25 cellular contexts compared by ENCODE assay signal in the genomic region with DNA sequence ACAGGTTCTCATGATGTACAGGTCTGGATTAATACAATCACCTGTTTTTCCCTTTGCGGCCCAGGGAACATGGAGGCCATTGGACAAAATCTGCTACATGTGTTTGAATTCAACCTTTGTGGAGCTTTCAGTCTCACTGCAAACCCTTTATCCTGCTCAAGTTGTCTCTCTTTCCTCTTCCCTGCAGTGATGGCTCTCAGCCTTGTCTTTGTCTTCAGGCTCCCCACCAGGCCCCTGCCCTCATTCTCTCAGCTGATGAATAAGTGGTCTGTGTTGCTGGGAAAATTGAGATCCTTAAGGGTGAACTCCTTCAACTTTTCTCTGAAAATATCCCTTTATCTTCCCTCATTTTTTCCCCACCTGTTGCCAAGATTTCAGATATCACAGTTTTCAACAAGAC.
"Had no signal": no experiment of that assay in that cellular context is flagged by ENCODE, and none has a peak within 500 bp of the region (broad histone marks: within the 10 kb centered on the region; RNA-seq: fewer than 3 reads in every experiment).

No MANE protein-coding gene starts in this region.

- H3K27ac ChIP-seq: RWPE1 had no signal

- ATAC-seq: HepG2, Panc1, PC-3 had no signal

- H3K9me2 ChIP-seq: SK-N-SH had no signal

- DNase-seq: IMR-90, Karpas-422, KG1, MG63, NCI-H1092, NCI-H1105 treated with DMSO at 0.1 percent for 48 hours, NCI-H1417 treated with DMSO at 0.1 percent for 48 hours, NCI-H146, NCI-H1694 treated with DMSO at 0.1 percent for 48 hours, NCI-H2029, NCI-H2081 treated with DMSO at 0.1 percent for 48 hours, NCI-H2171, NCI-H226, NCI-H446, NCI-H510A, NCI-H524 treated with DMSO at 0.1 percent for 48 hours, NCI-H69, NCI-H774, PC-3, SHP77, SK-N-SH, SW 1271 had no signal

- FAIRE-seq: HepG2 had no signal

- H3K9me3 ChIP-seq: MG63, SK-N-SH had no signal

- H3K4me2 ChIP-seq: SK-N-SH had no signal

- H3K27me3 ChIP-seq: MG63 had no signal

- H3K4me3 ChIP-seq: MG63 had no signal

- H3K36me3 ChIP-seq: MG63 had no signal
